Comparison of ENCODE assay signal across 12 cellular contexts in the genomic region with DNA sequence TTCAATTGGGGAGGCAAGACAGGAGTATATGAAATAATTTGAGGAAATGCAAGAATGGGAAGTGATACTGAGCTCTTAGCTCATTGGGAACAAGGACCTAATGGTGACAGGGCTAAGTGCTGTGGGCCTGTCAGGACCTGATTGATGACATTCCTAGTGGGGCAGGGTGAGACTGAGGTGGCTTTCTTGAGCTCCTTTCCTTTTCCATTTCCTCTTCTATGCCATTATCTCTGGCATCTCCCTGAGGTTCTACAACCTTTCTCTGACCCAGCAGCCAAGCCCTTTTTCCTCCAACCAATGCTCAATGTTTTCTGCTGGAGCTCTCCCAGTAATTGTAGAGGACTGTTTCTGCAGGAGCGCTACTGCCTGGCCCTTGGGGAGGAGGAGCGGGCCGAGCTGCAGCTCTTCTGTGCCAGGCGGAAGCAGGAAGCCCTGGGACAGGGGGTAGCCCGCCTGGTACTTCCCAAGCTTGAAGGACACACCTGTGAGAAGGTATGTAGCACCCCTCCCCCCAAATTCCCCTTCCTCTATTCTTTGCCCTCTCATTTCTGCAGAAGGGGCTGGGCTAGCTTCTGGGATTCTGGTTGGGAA. TPM values are rescaled to one million over a fixed set of nuclear protein-coding genes. Genes with fewer than 3 reads are reported as not detected.
DNase-seq lines count a peak whose midpoint lies in the region; ATAC-seq and TF ChIP-seq lines count a peak whose summit lies in the region.
"Had no signal": no experiment of that assay in that cellular context is flagged by ENCODE, and none has a peak within 500 bp of the region (broad histone marks: within the 10 kb centered on the region; RNA-seq: fewer than 3 reads in every experiment).

No MANE protein-coding gene starts in this region.

- TF ChIP-seq POLR2A in stomach (IDR thresholded peaks at IDR 0.05) = no peak

- H3K27me3 ChIP-seq in OCI-LY3 (ENCODE audit: low read depth, low read length) = peaks cover 8% of the 10 kb centered on the region; the same call in 1 of the 2 replicates
- H3K27me3 ChIP-seq in stomach = no peaks in the 10 kb centered on the region

- H3K27ac ChIP-seq in OCI-LY3 (ENCODE audit: low read length) = no peak overlapping the region
- H3K27ac ChIP-seq in stomach = peak overlapping the region; percentile 68 to 96 (median 95)
- H3K27ac ChIP-seq: SK-N-MC had no signal

- H3K27ac Mint-ChIP-seq in activated T-cell treated with anti-CD3 and anti-CD28 coated beads, Interleukin-2, amount 50 U/mL, for 72 hours = no peak overlapping the region

- H3K9me3 ChIP-seq in OCI-LY3 (ENCODE audit: insufficient read depth, low read length) (no peaks in the 10 kb centered on the region), stomach (no peaks in the 10 kb centered on the region)
- H3K9me3 ChIP-seq: spleen had no signal

- POLR2A ChIA-PET in GM10248 (lab: Yijun Ruan, JAX) = no interaction called here

- 9 to 76% (median 46%) methylated on average over 5 of the region's 5 CpGs for WGBS in stomach, 5 donors

- H3K9ac ChIP-seq in OCI-LY3 (ENCODE audit: low read length) = no peak overlapping the region

- H3K4me2 ChIP-seq in OCI-LY3 (ENCODE audit: low read length) = peak overlapping the region; percentile 28

- TF ChIP-seq EP300 in stomach (IDR thresholded peaks at IDR 0.05) = no peak

- H3K36me3 Mint-ChIP-seq in activated T-cell treated with anti-CD3 and anti-CD28 coated beads, Interleukin-2, amount 50 U/mL, for 72 hours (ENCODE audit: insufficient read depth in 2 of 2) = peaks cover 0 to 5% of the 10 kb centered on the region in 2 donors

- H2AFZ ChIP-seq in OCI-LY3 (ENCODE audit: low read depth, low read length) = no peak overlapping the region

- no peak for ATAC-seq in activated T-cell treated with anti-CD3 and anti-CD28 coated beads, Interleukin-2, amount 50 U/mL, for 72 hours (replicated peaks in 1 of 2)
- peak; percentile 22 for ATAC-seq in esophagus mucosa
- no peak for ATAC-seq in HG03439 (IDR thresholded peaks at IDR 0.05; ENCODE audit: unreplicated experiment)
- no peak for ATAC-seq in GM18873 (IDR thresholded peaks at IDR 0.05; ENCODE audit: low FRiP score, unreplicated experiment)

- H3K4me1 ChIP-seq in OCI-LY3 (ENCODE audit: low read length) (peaks cover 36% of the 10 kb centered on the region), stomach (peaks cover 48 to 78% (median 70%) of the 10 kb centered on the region in 4 donors)

- H3K36me3 ChIP-seq in OCI-LY3 (replicated peaks; ENCODE audit: low read depth, low read length) (peaks cover 9% of the 10 kb centered on the region), stomach (peaks cover 8 to 11% (median 10%) of the 10 kb centered on the region in 4 donors)

- H3K9me3 Mint-ChIP-seq in activated T-cell treated with anti-CD3 and anti-CD28 coated beads, Interleukin-2, amount 50 U/mL, for 72 hours = no peaks in the 10 kb centered on the region

- intact Hi-C loops in stomach (cut with DNase I; ENCODE audit: low total_unique reads) = loop anchor here (10.0 kb wide), 1 partner anchor 260 kb away; no protein-coding TSS in a partner anchor

- no peak for TF ChIP-seq CTCF in OCI-LY3 (IDR thresholded peaks at IDR 0.05; ENCODE audit: low read depth, low read length)
- no peak for TF ChIP-seq CTCF in stomach (IDR thresholded peaks at IDR 0.05)
- no peak for TF ChIP-seq CTCF in GM10248 (IDR thresholded peaks at IDR 0.05; ENCODE audit: control extremely low read depth, extremely low read depth, low read depth, missing control alignments)

- H4K20me1 ChIP-seq in OCI-LY3 (ENCODE audit: insufficient read depth, low read length) = no peaks in the 10 kb centered on the region

- no peak overlapping the region for H3K4me3 ChIP-seq in OCI-LY3 (ENCODE audit: low read length)
- H3K4me3 ChIP-seq in stomach = peak overlapping the region in 2 of 4 donors; percentile 91 to 98
- H3K4me3 ChIP-seq: SK-N-MC had no signal

- CTCF ChIA-PET in GM10248 (lab: Yijun Ruan, JAX) = interaction anchor here (1.3 to 11.1 kb wide), 12 partner anchors 9 to 416 kb away, joined by 4 to 253 read pairs (median 20); partner anchors contain the start of genes BYSL, MED20 and TAF8

- H3K4me1 Mint-ChIP-seq in activated T-cell treated with anti-CD3 and anti-CD28 coated beads, Interleukin-2, amount 50 U/mL, for 72 hours (ENCODE audit: low read depth) = peaks cover 22% of the 10 kb centered on the region

- no peak for DNase-seq in activated T-cell treated with anti-CD3 and anti-CD28 coated beads, Interleukin-2, amount 50 U/mL, for 72 hours
- DNase-seq in activated T-cell treated with anti-CD3 and anti-CD28 coated beads, Interleukin-2, amount 50 U/mL, for 48 hours = no peak
- peak; percentile 69 for DNase-seq in stomach
- no peak for DNase-seq in GM10248 (ENCODE audit: extremely low spot score)

- peaks cover 14% of the 10 kb centered on the region for H3K27me3 Mint-ChIP-seq in activated T-cell treated with anti-CD3 and anti-CD28 coated beads, Interleukin-2, amount 50 U/mL, for 72 hours (ENCODE audit: low read depth)

- peak overlapping the region; percentile 39 to 98 for H3K4me3 Mint-ChIP-seq in activated T-cell treated with anti-CD3 and anti-CD28 coated beads, Interleukin-2, amount 50 U/mL, for 72 hours

- H3K79me2 ChIP-seq in OCI-LY3 (ENCODE audit: low read length) = peaks cover 20% of the 10 kb centered on the region

RNA-seq across cellular contexts. Expression of gene TOMM6, which starts 2.8 kb away (rescaled TPM):
- 100 to 1,000 TPM; 109 to 120 TPM for total RNA-seq in activated T-cell treated with anti-CD3 and anti-CD28 coated beads, Interleukin-2, amount 50 U/mL, for 72 hours
- total RNA-seq in esophagus mucosa (189 TPM), stomach (100 to 1,000 TPM in 2 of 5 donors, 10 to 100 TPM in 3; 11.9 to 159 (median 68.7) TPM)
- polyA plus RNA-seq in stomach = 100 to 1,000 TPM; 308 to 343 (median 323) TPM

RNA-seq across cellular contexts. Expression of gene PRICKLE4, which starts 4.1 kb away (rescaled TPM):
- total RNA-seq in activated T-cell treated with anti-CD3 and anti-CD28 coated beads, Interleukin-2, amount 50 U/mL, for 72 hours = under 1 TPM in 1 of 2 donors, not detected in 1; 0.29 TPM
- total RNA-seq in esophagus mucosa = 2.2 TPM
- 10 to 100 TPM in 3 of 5 donors, 1 to 10 TPM in 2; 4.4 to 77.0 (median 27.8) TPM for total RNA-seq in stomach
- 1 to 10 TPM in 2 of 3 donors, not detected in 1; 1.9 to 4.8 TPM for polyA plus RNA-seq in stomach

RNA-seq across cellular contexts. Expression of gene FRS3, which starts 5.0 kb away (rescaled TPM):
- total RNA-seq in activated T-cell treated with anti-CD3 and anti-CD28 coated beads, Interleukin-2, amount 50 U/mL, for 72 hours = 10 to 100 TPM; 10.5 to 11.4 TPM
- total RNA-seq in esophagus mucosa (2.2 TPM), stomach (10 to 100 TPM in 1 of 5 donors, 1 to 10 TPM in 3, under 1 TPM in 1; 0.29 to 22.2 (median 3.1) TPM)
- polyA plus RNA-seq in stomach = 1 to 10 TPM; 2.9 to 4.4 (median 4.1) TPM

RNA-seq across cellular contexts. Expression of gene PGC, which starts 37.5 kb away (rescaled TPM):
- total RNA-seq in activated T-cell treated with anti-CD3 and anti-CD28 coated beads, Interleukin-2, amount 50 U/mL, for 72 hours = not detected
- not detected for total RNA-seq in esophagus mucosa
- over 10,000 TPM in 1 of 5 donors, 1,000 to 10,000 TPM in 3, 100 to 1,000 TPM in 1; 101 to 32,926 (median 1,172) TPM for total RNA-seq in stomach
- polyA plus RNA-seq in stomach = over 10,000 TPM in 2 of 3 donors, 1,000 to 10,000 TPM in 1; 8,432 to 48,206 (median 26,682) TPM
- total RNA-seq: glomerular endothelial cell, mesenteric fat pad, spleen had no signal

RNA-seq across cellular contexts. Expression of gene TFEB, which starts 49.3 kb away (rescaled TPM):
- 10 to 100 TPM; 15.3 to 17.5 TPM for total RNA-seq in activated T-cell treated with anti-CD3 and anti-CD28 coated beads, Interleukin-2, amount 50 U/mL, for 72 hours
- total RNA-seq in esophagus mucosa = 10.9 TPM
- total RNA-seq in stomach = 100 to 1,000 TPM in 1 of 5 donors, 10 to 100 TPM in 2, 1 to 10 TPM in 2; 6.4 to 130 (median 12.9) TPM
- 10 to 100 TPM; 12.1 to 19.5 (median 14.0) TPM for polyA plus RNA-seq in stomach
